Comparison of ENCODE assay signal across 16 cellular contexts in genomic region chr1:229619614-229620013, GRCh38.
"Had no signal": no experiment of that assay in that cellular context is flagged by ENCODE, and none has a peak within 500 bp of the region (broad histone marks: within the 10 kb centered on the region; RNA-seq: fewer than 3 reads in every experiment).

No MANE protein-coding gene starts in this region.

- H3K27me3 ChIP-seq: right atrium auricular region, transverse colon had no signal

- H3K4me3 ChIP-seq: right atrium auricular region, SK-N-MC, skin epidermis, transverse colon had no signal

- H3K27ac Mint-ChIP-seq: activated CD4-positive, alpha-beta T cell treated with anti-CD3 and anti-CD28 coated beads, Interleukin-2, amount 10 ng/mL, durations not matched to agents 7 days and 5 days; brain; dendritic cell treated with granulocyte-macrophage colony-stimulating factor and Interleukin-4, amounts not matched to agents 40 ng/mL and 50 ng/mL, for 4 days; mesothelial cell of epicardium; T-cell had no signal

- H3K27me3 Mint-ChIP-seq: activated CD4-positive, alpha-beta T cell treated with anti-CD3 and anti-CD28 coated beads, Interleukin-2, amount 10 ng/mL, durations not matched to agents 7 days and 5 days; dendritic cell treated with granulocyte-macrophage colony-stimulating factor and Interleukin-4, amounts not matched to agents 40 ng/mL and 50 ng/mL, for 4 days; effector memory CD8-positive, alpha-beta T cell; T-cell had no signal

- H3K27ac ChIP-seq: right atrium auricular region, SK-N-MC, skin epidermis, transverse colon, WERI-Rb-1 had no signal

- H3K36me3 ChIP-seq: right atrium auricular region, transverse colon, WERI-Rb-1 had no signal

- H3K4me3 Mint-ChIP-seq: activated CD4-positive, alpha-beta T cell treated with anti-CD3 and anti-CD28 coated beads, Interleukin-2, amount 10 ng/mL, durations not matched to agents 7 days and 5 days; activated T-cell treated with anti-CD3 and anti-CD28 coated beads, Interleukin-2, amount 50 U/mL, for 4 hours; brain; dendritic cell treated with granulocyte-macrophage colony-stimulating factor and Interleukin-4, amounts not matched to agents 40 ng/mL and 50 ng/mL, for 4 days; effector memory CD8-positive, alpha-beta T cell; mesothelial cell of epicardium; T-cell had no signal

- H3K9me3 Mint-ChIP-seq: activated CD4-positive, alpha-beta T cell treated with anti-CD3 and anti-CD28 coated beads, Interleukin-2, amount 10 ng/mL, durations not matched to agents 7 days and 5 days; activated T-cell treated with anti-CD3 and anti-CD28 coated beads, Interleukin-2, amount 50 U/mL, for 4 hours; brain; dendritic cell treated with granulocyte-macrophage colony-stimulating factor and Interleukin-4, amounts not matched to agents 40 ng/mL and 50 ng/mL, for 4 days; effector memory CD8-positive, alpha-beta T cell; mesothelial cell of epicardium; T-cell had no signal

- ATAC-seq: effector memory CD8-positive, alpha-beta T cell; T-cell had no signal

- DNase-seq: activated CD4-positive, alpha-beta T cell treated with anti-CD3 and anti-CD28 coated beads, Interleukin-2, amount 10 ng/mL, durations not matched to agents 7 days and 5 days; activated naive CD4-positive, alpha-beta T cell; activated T-cell treated with anti-CD3 and anti-CD28 coated beads, Interleukin-2, amount 50 U/mL, for 4 hours; amniotic stem cell; effector memory CD8-positive, alpha-beta T cell; posterior cingulate gyrus; substantia nigra; T-cell; transverse colon; WERI-Rb-1 had no signal

- H3K36me3 Mint-ChIP-seq: brain, mesothelial cell of epicardium, T-cell had no signal
